Comparison of ENCODE assay signal across 18 cellular contexts in the genomic region with DNA sequence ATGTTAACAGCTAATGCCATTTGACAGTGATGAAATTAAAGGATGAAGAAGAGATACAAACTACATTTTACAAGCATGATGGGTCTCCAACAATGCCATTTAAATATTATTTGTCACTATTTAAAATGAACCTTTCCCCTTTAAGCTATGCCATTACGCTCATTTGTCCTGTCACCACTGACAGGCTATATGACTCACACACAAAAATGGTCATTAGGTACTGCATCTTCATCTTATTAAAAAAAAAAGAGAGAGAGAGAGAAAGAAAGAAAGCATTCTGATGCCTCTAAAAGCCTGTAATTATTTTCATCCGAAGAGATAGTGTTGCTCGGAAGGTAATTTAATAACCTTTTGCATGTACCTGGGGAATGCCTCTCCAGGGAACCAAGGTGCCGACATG.
DNase-seq lines count a peak whose midpoint lies in the region; ATAC-seq and TF ChIP-seq lines count a peak whose summit lies in the region.
"Had no signal": no experiment of that assay in that cellular context is flagged by ENCODE, and none has a peak within 500 bp of the region (broad histone marks: within the 10 kb centered on the region; RNA-seq: fewer than 3 reads in every experiment).

No MANE protein-coding gene starts in this region.

- H3K27me3 ChIP-seq in upper lobe of left lung, result no peaks in the 10 kb centered on the region
- H3K27me3 ChIP-seq: BLaER1 treated with 17β-estradiol and CSF1 and Interleukin-3, amounts not matched to agents 10 nM and 100 nM had no signal

- no peaks in the 10 kb centered on the region for H3K36me3 ChIP-seq in upper lobe of left lung

- peak; percentile 19 for DNase-seq in A172 (ENCODE audit: low spot score)
- peak; percentile 6 for DNase-seq in NCI-H1105 (lab: John Stamatoyannopoulos, UW)
- DNase-seq in NCI-H2171 treated with DMSO at 0.1 percent for 48 hours (lab: John Stamatoyannopoulos, UW), result peak; percentile 94
- no peak for DNase-seq in ecto neural progenitor cell (ENCODE audit: low spot score)
- DNase-seq in cerebellar cortex (ENCODE audit: low spot score), result no peak
- DNase-seq in upper lobe of left lung, result no peak
- DNase-seq: CD8-positive, alpha-beta T cell; KBM-7; NCI-H1694 treated with DMSO at 0.1 percent for 48 hours; NCI-H2107; NCI-H510A; RPMI8226; SHP77 treated with DMSO at 0.1 percent for 48 hours had no signal

- no peaks in the 10 kb centered on the region for H3K4me1 ChIP-seq in upper lobe of left lung
- H3K4me1 ChIP-seq: A549 had no signal

- peak; percentile 83 for ATAC-seq in SK-N-SH treated with all-trans-retinoic acid at 6 μM for 48 hours
- no peak for ATAC-seq in upper lobe of left lung (ENCODE audit: low FRiP score in 2 of 2)
- no peak for ATAC-seq in GM21737 (IDR thresholded peaks at IDR 0.05; ENCODE audit: unreplicated experiment)
- ATAC-seq: A549; CD8-positive, alpha-beta T cell; HepG2 had no signal

- 85 to 92% methylated on average over 4 of the region's 4 CpGs for WGBS in upper lobe of left lung, 2 donors

- no peak for TF ChIP-seq POLR2A in upper lobe of left lung (IDR thresholded peaks at IDR 0.05)

- H3K4me3 ChIP-seq in upper lobe of left lung, result no peak overlapping the region
- H3K4me3 ChIP-seq: A549; BLaER1 treated with 17β-estradiol and CSF1 and Interleukin-3, amounts not matched to agents 10 nM and 100 nM had no signal

- H3K9me3 ChIP-seq in upper lobe of left lung, result no peaks in the 10 kb centered on the region
- H3K9me3 ChIP-seq: A549; BLaER1 treated with 17β-estradiol and CSF1 and Interleukin-3, amounts not matched to agents 10 nM and 100 nM had no signal

- no peak for TF ChIP-seq EP300 in upper lobe of left lung (IDR thresholded peaks at IDR 0.05)

- TF ChIP-seq CTCF in upper lobe of left lung (IDR thresholded peaks at IDR 0.05), result no peak

- no peak overlapping the region for H3K27ac ChIP-seq in upper lobe of left lung
- H3K27ac ChIP-seq: A549; BLaER1 treated with 17β-estradiol and CSF1 and Interleukin-3, amounts not matched to agents 10 nM and 100 nM had no signal

TF ChIP-seq in SK-N-SH treated with all-trans-retinoic acid at 6 μM for 48 hours, 23 proteins besides CTCF, POLR2A, EP300 and RAD21:
- TF ChIP-seq, protein P1, sequence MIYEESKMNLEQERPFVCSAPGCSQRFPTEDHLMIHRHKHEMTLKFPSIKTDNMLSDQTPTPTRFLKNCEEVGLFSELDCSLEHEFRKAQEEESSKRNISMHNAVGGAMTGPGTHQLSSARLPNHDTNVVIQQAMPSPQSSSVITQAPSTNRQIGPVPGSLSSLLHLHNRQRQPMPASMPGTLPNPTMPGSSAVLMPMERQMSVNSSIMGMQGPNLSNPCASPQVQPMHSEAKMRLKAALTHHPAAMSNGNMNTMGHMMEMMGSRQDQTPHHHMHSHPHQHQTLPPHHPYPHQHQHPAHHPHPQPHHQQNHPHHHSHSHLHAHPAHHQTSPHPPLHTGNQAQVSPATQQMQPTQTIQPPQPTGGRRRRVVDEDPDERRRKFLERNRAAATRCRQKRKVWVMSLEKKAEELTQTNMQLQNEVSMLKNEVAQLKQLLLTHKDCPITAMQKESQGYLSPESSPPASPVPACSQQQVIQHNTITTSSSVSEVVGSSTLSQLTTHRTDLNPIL (CRISPR knock-in tag; IDR thresholded peaks at IDR 0.05; ENCODE audit: low read depth), result peak; percentile 56; the same call in 1 of the 2 replicates
- TF ChIP-seq GLIS3 (CRISPR knock-in tag; IDR thresholded peaks at IDR 0.05) (no peak), TCF4 (CRISPR knock-in tag; IDR thresholded peaks at IDR 0.05; ENCODE audit: borderline replicate concordance) (no peak), RARB (CRISPR knock-in tag; IDR thresholded peaks at IDR 0.05) (no peak), BACH2 (CRISPR knock-in tag; IDR thresholded peaks at IDR 0.05; ENCODE audit: borderline replicate concordance) (no peak), ZC3H10 (CRISPR knock-in tag; IDR thresholded peaks at IDR 0.05) (peak; percentile 91), ZFP30 (CRISPR knock-in tag; IDR thresholded peaks at IDR 0.05) (no peak), PPARA (CRISPR knock-in tag; IDR thresholded peaks at IDR 0.05; ENCODE audit: borderline replicate concordance) (no peak), ZFP3 (CRISPR knock-in tag; IDR thresholded peaks at IDR 0.05) (no peak), ZNF70 (CRISPR knock-in tag; IDR thresholded peaks at IDR 0.05) (no peak), ISL1 (CRISPR knock-in tag; IDR thresholded peaks at IDR 0.05) (peak; percentile 94), TOX (CRISPR knock-in tag; IDR thresholded peaks at IDR 0.05; ENCODE audit: borderline replicate concordance) (peak; percentile 39; the same call in 1 of the 2 replicates), OSR1 (CRISPR knock-in tag; IDR thresholded peaks at IDR 0.05) (no peak), ZNF8 (CRISPR knock-in tag; IDR thresholded peaks at IDR 0.05) (no peak), CSDC2 (CRISPR knock-in tag; IDR thresholded peaks at IDR 0.05) (no peak)
- TF ChIP-seq, protein P2, sequence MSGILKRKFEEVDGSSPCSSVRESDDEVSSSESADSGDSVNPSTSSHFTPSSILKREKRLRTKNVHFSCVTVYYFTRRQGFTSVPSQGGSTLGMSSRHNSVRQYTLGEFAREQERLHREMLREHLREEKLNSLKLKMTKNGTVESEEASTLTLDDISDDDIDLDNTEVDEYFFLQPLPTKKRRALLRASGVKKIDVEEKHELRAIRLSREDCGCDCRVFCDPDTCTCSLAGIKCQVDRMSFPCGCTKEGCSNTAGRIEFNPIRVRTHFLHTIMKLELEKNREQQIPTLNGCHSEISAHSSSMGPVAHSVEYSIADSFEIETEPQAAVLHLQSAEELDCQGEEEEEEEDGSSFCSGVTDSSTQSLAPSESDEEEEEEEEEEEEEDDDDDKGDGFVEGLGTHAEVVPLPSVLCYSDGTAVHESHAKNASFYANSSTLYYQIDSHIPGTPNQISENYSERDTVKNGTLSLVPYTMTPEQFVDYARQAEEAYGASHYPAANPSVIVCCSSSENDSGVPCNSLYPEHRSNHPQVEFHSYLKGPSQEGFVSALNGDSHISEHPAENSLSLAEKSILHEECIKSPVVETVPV (CRISPR knock-in tag; IDR thresholded peaks at IDR 0.05), result no peak
- TF ChIP-seq, protein P3, sequence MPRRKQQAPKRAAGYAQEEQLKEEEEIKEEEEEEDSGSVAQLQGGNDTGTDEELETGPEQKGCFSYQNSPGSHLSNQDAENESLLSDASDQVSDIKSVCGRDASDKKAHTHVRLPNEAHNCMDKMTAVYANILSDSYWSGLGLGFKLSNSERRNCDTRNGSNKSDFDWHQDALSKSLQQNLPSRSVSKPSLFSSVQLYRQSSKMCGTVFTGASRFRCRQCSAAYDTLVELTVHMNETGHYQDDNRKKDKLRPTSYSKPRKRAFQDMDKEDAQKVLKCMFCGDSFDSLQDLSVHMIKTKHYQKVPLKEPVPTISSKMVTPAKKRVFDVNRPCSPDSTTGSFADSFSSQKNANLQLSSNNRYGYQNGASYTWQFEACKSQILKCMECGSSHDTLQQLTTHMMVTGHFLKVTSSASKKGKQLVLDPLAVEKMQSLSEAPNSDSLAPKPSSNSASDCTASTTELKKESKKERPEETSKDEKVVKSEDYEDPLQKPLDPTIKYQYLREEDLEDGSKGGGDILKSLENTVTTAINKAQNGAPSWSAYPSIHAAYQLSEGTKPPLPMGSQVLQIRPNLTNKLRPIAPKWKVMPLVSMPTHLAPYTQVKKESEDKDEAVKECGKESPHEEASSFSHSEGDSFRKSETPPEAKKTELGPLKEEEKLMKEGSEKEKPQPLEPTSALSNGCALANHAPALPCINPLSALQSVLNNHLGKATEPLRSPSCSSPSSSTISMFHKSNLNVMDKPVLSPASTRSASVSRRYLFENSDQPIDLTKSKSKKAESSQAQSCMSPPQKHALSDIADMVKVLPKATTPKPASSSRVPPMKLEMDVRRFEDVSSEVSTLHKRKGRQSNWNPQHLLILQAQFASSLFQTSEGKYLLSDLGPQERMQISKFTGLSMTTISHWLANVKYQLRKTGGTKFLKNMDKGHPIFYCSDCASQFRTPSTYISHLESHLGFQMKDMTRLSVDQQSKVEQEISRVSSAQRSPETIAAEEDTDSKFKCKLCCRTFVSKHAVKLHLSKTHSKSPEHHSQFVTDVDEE (CRISPR knock-in tag; IDR thresholded peaks at IDR 0.05), result no peak
- TF ChIP-seq, protein P4, sequence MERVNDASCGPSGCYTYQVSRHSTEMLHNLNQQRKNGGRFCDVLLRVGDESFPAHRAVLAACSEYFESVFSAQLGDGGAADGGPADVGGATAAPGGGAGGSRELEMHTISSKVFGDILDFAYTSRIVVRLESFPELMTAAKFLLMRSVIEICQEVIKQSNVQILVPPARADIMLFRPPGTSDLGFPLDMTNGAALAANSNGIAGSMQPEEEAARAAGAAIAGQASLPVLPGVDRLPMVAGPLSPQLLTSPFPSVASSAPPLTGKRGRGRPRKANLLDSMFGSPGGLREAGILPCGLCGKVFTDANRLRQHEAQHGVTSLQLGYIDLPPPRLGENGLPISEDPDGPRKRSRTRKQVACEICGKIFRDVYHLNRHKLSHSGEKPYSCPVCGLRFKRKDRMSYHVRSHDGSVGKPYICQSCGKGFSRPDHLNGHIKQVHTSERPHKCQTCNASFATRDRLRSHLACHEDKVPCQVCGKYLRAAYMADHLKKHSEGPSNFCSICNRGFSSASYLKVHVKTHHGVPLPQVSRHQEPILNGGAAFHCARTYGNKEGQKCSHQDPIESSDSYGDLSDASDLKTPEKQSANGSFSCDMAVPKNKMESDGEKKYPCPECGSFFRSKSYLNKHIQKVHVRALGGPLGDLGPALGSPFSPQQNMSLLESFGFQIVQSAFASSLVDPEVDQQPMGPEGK (CRISPR knock-in tag; IDR thresholded peaks at IDR 0.05; ENCODE audit: borderline replicate concordance), result no peak

Comparison
In these comparisons a context has a peak if more than half of its experiments do, and no peak if none do; other contexts are left out.
1. DNase-seq: peak in A172 (single experiment), NCI-H1105 (single experiment) and NCI-H2171 treated with DMSO at 0.1 percent for 48 hours (single experiment); none in ecto neural progenitor cell (single experiment), cerebellar cortex (single experiment) and upper lobe of left lung (0 of 2).